8 cellular contexts compared by ENCODE assay signal in the genomic region with DNA sequence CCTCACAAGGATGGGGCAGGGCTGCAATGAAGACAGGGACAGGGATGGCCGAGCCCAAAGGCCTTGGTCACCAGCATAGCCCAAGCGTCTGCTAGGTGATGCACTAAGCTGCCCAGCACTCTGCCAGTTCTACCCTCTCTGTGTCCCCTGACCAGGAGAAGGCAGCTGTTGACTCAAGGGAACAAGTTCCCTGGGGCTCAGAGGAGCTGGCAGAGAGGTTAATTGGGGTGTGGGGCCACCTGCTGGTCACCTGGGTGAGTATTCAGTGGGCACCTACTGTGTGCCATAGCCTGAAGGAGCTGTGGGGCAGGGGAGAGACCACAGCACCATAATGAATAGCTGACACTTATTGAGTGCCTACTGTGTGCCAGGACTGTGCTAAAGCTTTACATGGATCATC. TPM values are rescaled to one million over a fixed set of nuclear protein-coding genes. Genes with fewer than 3 reads are reported as not detected.
A peak's percentile ranks its signal among the peaks of the same experiment; 100 is the strongest.
DNase-seq lines count a peak whose midpoint lies in the region; TF ChIP-seq lines count a peak whose summit lies in the region.

No MANE protein-coding gene starts in this region.

- H3K4me3 ChIP-seq in fibroblast of villous mesenchyme (ENCODE audit: low read depth, low read length) (no peak overlapping the region), testis (no peak overlapping the region)

- DNase-seq in ELR (ENCODE audit: low read depth): peak; percentile 54
- peak; percentile 26 for DNase-seq in NAMALWA (ENCODE audit: low spot score)
- DNase-seq in activated T-cell treated with anti-CD3 and anti-CD28 coated beads, Interleukin-2, amount 50 U/mL, for 1 hour: peak; percentile 61
- DNase-seq in fibroblast of villous mesenchyme (ENCODE audit: low read depth): peak; percentile 6
- DNase-seq in stimulated activated CD4-positive, alpha-beta T cell treated with anti-CD3 and anti-CD28 coated beads, Interleukin-15, amount 100 ng/mL, for 48 hours (ENCODE audit: low read depth in 2 of 2): peak; percentile 33 to 38
- DNase-seq in HCEC 1CT: no peak
- no peak for DNase-seq in testis
- DNase-seq in NCI-H1930 (lab: John Stamatoyannopoulos, UW): no peak

- no peaks in the 10 kb centered on the region for H3K27me3 ChIP-seq in testis

- H3K9me3 ChIP-seq in testis: no peaks in the 10 kb centered on the region

- no peak for TF ChIP-seq POLR2A in testis (IDR thresholded peaks at IDR 0.05)

- H3K27ac ChIP-seq in testis: no peak overlapping the region

- peaks cover 7% of the 10 kb centered on the region for H3K4me1 ChIP-seq in testis

- peak; percentile 35 for TF ChIP-seq CTCF in fibroblast of villous mesenchyme (IDR thresholded peaks at IDR 0.05; ENCODE audit: insufficient read depth, low read depth, low read length)
- peak in 1 of 3 experiments; percentile 7 for TF ChIP-seq CTCF in testis (IDR thresholded peaks at IDR 0.05)

- WGBS in testis, 2 donors: 60 to 86% methylated on average over 1 to 2 of the region's 2 CpGs

- no peaks in the 10 kb centered on the region for H3K36me3 ChIP-seq in testis (ENCODE audit: low read depth, missing control alignments)

- intact Hi-C loops in testis (cut with DNase I; ENCODE audit: low total_unique reads): no loop called here

RNA-seq across cellular contexts. Expression of a gene that starts 22.0 kb away (rescaled TPM):
- total RNA-seq in fibroblast of villous mesenchyme (under 0.01 TPM in 2 replicates), testis (10 to 100 TPM; 11.2 to 11.7 TPM)
- polyA plus RNA-seq in testis (ENCODE audit: insufficient read depth, low read depth, low replicate concordance): 8.4 TPM

RNA-seq across cellular contexts. Expression of a gene that starts 35.8 kb away (rescaled TPM):
- total RNA-seq in fibroblast of villous mesenchyme (19.0 and 26.7 TPM in 2 replicates), testis (10 to 100 TPM; 19.1 to 27.1 TPM)
- polyA plus RNA-seq in testis (ENCODE audit: insufficient read depth, low read depth, low replicate concordance): 21.4 TPM

RNA-seq across cellular contexts. Expression of a gene that starts 41.1 kb away (rescaled TPM):
- total RNA-seq in fibroblast of villous mesenchyme (0.86 and 0.97 TPM in 2 replicates), testis (1 to 10 TPM; 1.3 to 3.7 TPM)
- polyA plus RNA-seq in testis (ENCODE audit: insufficient read depth, low read depth, low replicate concordance): 5.8 TPM

Comparison
In these comparisons a context has a peak if more than half of its experiments do, and no peak if none do; other contexts are left out.
1. DNase-seq: peak in ELR (single experiment), NAMALWA (single experiment), activated T-cell treated with anti-CD3 and anti-CD28 coated beads, Interleukin-2, amount 50 U/mL, for 1 hour (single experiment), fibroblast of villous mesenchyme (single experiment) and stimulated activated CD4-positive, alpha-beta T cell treated with anti-CD3 and anti-CD28 coated beads, Interleukin-15, amount 100 ng/mL, for 48 hours (2 of 2); none in HCEC 1CT (single experiment), testis (single experiment) and NCI-H1930 (0 of 2).
2. RNA of a gene that starts 22.0 kb away (total RNA-seq): 11.2 to 11.7 TPM in testis; under 0.01 TPM in fibroblast of villous mesenchyme; every median in the first group is over 10 times any median in the second.